ENCODE assay signal across 1 cellular context in genomic region chr18:22106536-22107292, GRCh38.
TF ChIP-seq lines count a peak whose summit lies in the region.

No MANE protein-coding gene starts in this region.

TF ChIP-seq in HCT116, 20 proteins besides CTCF, POLR2A, EP300 and RAD21 (continued from another document):
- TF ChIP-seq EZH2phosphoT487 (IDR thresholded peaks at IDR 0.05; ENCODE audit: borderline replicate concordance): no peak
TF ChIP-seq in HCT116: peak in this region for 0.
